In the genomic region with DNA sequence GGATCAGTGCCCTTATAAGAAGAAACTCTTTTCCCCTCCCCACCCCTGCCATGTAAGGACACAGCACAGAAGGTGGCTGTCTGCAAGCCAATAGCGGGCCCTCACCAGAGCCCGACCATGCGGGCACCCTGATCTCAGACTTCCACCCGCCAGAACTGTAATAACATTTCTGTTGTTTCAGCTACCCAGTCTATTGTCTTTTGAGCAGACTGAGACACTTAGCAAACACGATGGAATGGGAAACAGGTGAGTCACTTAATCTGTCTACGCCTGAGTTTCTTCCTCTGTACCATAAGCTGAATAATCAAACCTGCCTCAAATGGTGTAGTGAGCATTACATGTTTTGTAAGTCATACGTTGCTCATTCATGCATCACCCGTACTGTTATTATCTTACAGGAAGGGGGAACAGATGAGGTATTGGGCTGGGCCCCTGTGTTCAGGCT, we compare ENCODE assay signal across 11 cellular contexts. TPM values are rescaled to one million over a fixed set of nuclear protein-coding genes. Genes with fewer than 3 reads are reported as not detected.
DNase-seq lines count a peak whose midpoint lies in the region; TF ChIP-seq lines count a peak whose summit lies in the region.
"Had no signal": no experiment of that assay in that cellular context is flagged by ENCODE, and none has a peak within 500 bp of the region (broad histone marks: within the 10 kb centered on the region; RNA-seq: fewer than 3 reads in every experiment).

No MANE protein-coding gene starts in this region.

- POLR2A ChIA-PET in HEK293T (lab: Yijun Ruan, JAX), result no interaction called here

- H3K9me3 ChIP-seq in SJSA1 (replicated peaks) (no peaks in the 10 kb centered on the region), BE2C (no peaks in the 10 kb centered on the region), HAP-1 (no peaks in the 10 kb centered on the region)

- DNase-seq in DMS153 (lab: John Stamatoyannopoulos, UW) (peak; percentile 58), SJSA1 (ENCODE audit: low read depth in 1 of 2, low spot score in 2 of 2) (peak; percentile 61 to 68), iris pigment epithelial cell (ENCODE audit: low read depth) (peak; percentile 84), BE2C (no peak), HEK293T (ENCODE audit: extremely low spot score) (no peak), HAP-1 (ENCODE audit: low spot score in 2 of 2) (no peak)
- DNase-seq in stimulated activated CD4-positive, alpha-beta T cell treated with anti-CD3 and anti-CD28 coated beads, Interleukin-2, amount 100 ng/mL, for 24 hours, result no peak
- DNase-seq: activated T-cell treated with anti-CD3 and anti-CD28 coated beads for 4 hours; central memory CD4-positive, alpha-beta T cell; head of caudate nucleus had no signal

- no peaks in the 10 kb centered on the region for H3K27me3 ChIP-seq in SJSA1 (replicated peaks)
- no peaks in the 10 kb centered on the region for H3K27me3 ChIP-seq in BE2C
- peaks cover 4% of the 10 kb centered on the region; the same call in 1 of the 2 replicates for H3K27me3 ChIP-seq in HAP-1 (ENCODE audit: low read depth)

- 0 out of 2 replicates have a peak overlapping the region, but pooled peaks have one; percentile 16 for H3K27ac ChIP-seq in SJSA1

- CTCF ChIA-PET in HEK293T (lab: Yijun Ruan, JAX), result interaction anchor here (0.6 kb wide), 1 partner anchor 30 kb away, joined by 3 read pairs; no protein-coding TSS in a partner anchor

- no peak for TF ChIP-seq CTCF in BE2C (IDR thresholded peaks at IDR 0.05; ENCODE audit: low read depth, low read length)

- H3K36me3 ChIP-seq in SJSA1 (no peaks in the 10 kb centered on the region), BE2C (no peaks in the 10 kb centered on the region), HAP-1 (replicated peaks) (no peaks in the 10 kb centered on the region)

- H3K4me1 ChIP-seq in SJSA1 (replicated peaks), result peaks cover 19% of the 10 kb centered on the region
- H3K4me1 ChIP-seq in BE2C, result no peaks in the 10 kb centered on the region
- no peaks in the 10 kb centered on the region for H3K4me1 ChIP-seq in HAP-1

- in situ Hi-C loops in HAP-1 (cut with MboI; ENCODE audit: low sequenced_read_pairs), result loop anchor here (25.0 kb wide), 1 partner anchor 270 kb away; a partner anchor contains a TSS

- TF ChIP-seq RAD21 in Ishikawa (IDR thresholded peaks at IDR 0.05; ENCODE audit: low read depth), result no peak

- TF ChIP-seq EP300 in Ishikawa (IDR thresholded peaks at IDR 0.05; ENCODE audit: borderline replicate concordance), result peak; percentile 71

- H3K4me3 ChIP-seq in SJSA1 (no peak overlapping the region), BE2C (ENCODE audit: low read depth, low read length) (no peak overlapping the region), HAP-1 (no peak overlapping the region)

TF ChIP-seq in Ishikawa, 13 proteins besides CTCF, POLR2A, EP300 and RAD21:
- TF ChIP-seq, protein P1, sequence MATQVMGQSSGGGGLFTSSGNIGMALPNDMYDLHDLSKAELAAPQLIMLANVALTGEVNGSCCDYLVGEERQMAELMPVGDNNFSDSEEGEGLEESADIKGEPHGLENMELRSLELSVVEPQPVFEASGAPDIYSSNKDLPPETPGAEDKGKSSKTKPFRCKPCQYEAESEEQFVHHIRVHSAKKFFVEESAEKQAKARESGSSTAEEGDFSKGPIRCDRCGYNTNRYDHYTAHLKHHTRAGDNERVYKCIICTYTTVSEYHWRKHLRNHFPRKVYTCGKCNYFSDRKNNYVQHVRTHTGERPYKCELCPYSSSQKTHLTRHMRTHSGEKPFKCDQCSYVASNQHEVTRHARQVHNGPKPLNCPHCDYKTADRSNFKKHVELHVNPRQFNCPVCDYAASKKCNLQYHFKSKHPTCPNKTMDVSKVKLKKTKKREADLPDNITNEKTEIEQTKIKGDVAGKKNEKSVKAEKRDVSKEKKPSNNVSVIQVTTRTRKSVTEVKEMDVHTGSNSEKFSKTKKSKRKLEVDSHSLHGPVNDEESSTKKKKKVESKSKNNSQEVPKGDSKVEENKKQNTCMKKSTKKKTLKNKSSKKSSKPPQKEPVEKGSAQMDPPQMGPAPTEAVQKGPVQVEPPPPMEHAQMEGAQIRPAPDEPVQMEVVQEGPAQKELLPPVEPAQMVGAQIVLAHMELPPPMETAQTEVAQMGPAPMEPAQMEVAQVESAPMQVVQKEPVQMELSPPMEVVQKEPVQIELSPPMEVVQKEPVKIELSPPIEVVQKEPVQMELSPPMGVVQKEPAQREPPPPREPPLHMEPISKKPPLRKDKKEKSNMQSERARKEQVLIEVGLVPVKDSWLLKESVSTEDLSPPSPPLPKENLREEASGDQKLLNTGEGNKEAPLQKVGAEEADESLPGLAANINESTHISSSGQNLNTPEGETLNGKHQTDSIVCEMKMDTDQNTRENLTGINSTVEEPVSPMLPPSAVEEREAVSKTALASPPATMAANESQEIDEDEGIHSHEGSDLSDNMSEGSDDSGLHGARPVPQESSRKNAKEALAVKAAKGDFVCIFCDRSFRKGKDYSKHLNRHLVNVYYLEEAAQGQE (IDR thresholded peaks at IDR 0.05; ENCODE audit: low read depth), result no peak
- TF ChIP-seq, protein P2, sequence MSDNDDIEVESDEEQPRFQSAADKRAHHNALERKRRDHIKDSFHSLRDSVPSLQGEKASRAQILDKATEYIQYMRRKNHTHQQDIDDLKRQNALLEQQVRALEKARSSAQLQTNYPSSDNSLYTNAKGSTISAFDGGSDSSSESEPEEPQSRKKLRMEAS (IDR thresholded peaks at IDR 0.05), result peak; percentile 70
- peak; percentile 56; the same call in 1 of the 2 replicates for TF ChIP-seq TCF12 (IDR thresholded peaks at IDR 0.05; ENCODE audit: low read depth)
- peak; percentile 60 for TF ChIP-seq FOXM1 (IDR thresholded peaks at IDR 0.05; ENCODE audit: borderline replicate concordance, low read depth)
- 0 out of 2 replicates have a peak, but pooled peaks have one; percentile 10 for TF ChIP-seq CEBPB (IDR thresholded peaks at IDR 0.05)

TF ChIP-seq in HEK293T, 16 proteins besides CTCF, POLR2A, EP300 and RAD21:
- no peak for TF ChIP-seq ZNF384 (IDR thresholded peaks at IDR 0.05)
- TF ChIP-seq BHLHE40 (IDR thresholded peaks at IDR 0.05; ENCODE audit: borderline replicate concordance), result no peak
- TF ChIP-seq LEF1 (IDR thresholded peaks at IDR 0.05; ENCODE audit: borderline replicate concordance), result no peak
- TF ChIP-seq, protein P3, sequence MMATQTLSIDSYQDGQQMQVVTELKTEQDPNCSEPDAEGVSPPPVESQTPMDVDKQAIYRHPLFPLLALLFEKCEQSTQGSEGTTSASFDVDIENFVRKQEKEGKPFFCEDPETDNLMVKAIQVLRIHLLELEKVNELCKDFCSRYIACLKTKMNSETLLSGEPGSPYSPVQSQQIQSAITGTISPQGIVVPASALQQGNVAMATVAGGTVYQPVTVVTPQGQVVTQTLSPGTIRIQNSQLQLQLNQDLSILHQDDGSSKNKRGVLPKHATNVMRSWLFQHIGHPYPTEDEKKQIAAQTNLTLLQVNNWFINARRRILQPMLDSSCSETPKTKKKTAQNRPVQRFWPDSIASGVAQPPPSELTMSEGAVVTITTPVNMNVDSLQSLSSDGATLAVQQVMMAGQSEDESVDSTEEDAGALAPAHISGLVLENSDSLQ (IDR thresholded peaks at IDR 0.05), result no peak

RNA-seq across cellular contexts. Expression of a gene that starts 58.2 kb away (rescaled TPM):
- not detected in 2 replicates for total RNA-seq in SJSA1 (2014; rRNA removed; shearing (Covaris generic))
- not detected for polyA plus RNA-seq in BE2C (2012; ENCODE audit: insufficient read depth, insufficient read length, low read depth)

Comparison
In these comparisons a context has a peak if more than half of its experiments do, and no peak if none do; other contexts are left out.
1. DNase-seq: peak in DMS153 (single experiment), SJSA1 (2 of 2) and iris pigment epithelial cell (single experiment); none in BE2C (single experiment), HEK293T (single experiment), HAP-1 (0 of 2) and stimulated activated CD4-positive, alpha-beta T cell treated with anti-CD3 and anti-CD28 coated beads, Interleukin-2, amount 100 ng/mL, for 24 hours (0 of 2).